Comparison of ENCODE assay signal across 10 cellular contexts in the genomic region with DNA sequence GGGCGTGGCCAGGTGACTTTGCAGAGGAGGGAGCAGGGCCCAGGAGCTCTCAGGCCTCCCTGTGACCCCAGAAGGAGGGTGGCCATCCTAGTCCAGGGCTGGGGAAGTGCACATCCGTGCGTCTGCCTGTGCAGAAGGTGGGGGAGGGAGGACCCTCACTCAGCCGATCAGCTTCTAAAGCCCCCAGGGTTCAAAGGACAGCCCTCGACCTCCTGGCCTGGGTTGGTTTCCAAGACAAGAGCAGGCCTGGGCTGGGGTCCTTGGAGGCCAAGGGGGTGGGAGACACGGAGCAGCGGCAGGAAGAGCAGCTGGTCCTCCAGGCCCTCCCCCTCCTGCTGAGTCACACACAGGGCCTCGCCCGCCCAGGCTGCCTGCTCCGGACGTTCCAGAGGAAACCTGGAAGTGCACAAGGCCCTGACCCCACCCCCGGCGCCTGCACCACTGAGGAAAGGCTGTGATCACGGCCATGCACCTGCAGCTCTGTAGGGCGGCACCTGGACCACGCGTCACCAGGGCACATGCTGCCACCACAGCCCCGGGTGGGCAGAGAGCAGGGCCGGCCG.
DNase-seq lines count a peak whose midpoint lies in the region; ATAC-seq, FAIRE-seq and TF ChIP-seq lines count a peak whose summit lies in the region.
"Had no signal": no experiment of that assay in that cellular context is flagged by ENCODE, and none has a peak within 500 bp of the region (broad histone marks: within the 10 kb centered on the region; RNA-seq: fewer than 3 reads in every experiment).

No MANE protein-coding gene starts in this region.

- H3K79me2 ChIP-seq in HepG2 (ENCODE audit: insufficient read depth, low read length), result no peaks in the 10 kb centered on the region

- POLR2A ChIA-PET in HepG2 (lab: Yijun Ruan, JAX), result no interaction called here

- in situ Hi-C loops in HepG2 (cut with HindIII; ENCODE audit: extremely low pct_ligation_motif_present, low pct_unique_long_range_greater_than_20kb), result no loop called here

- no peak overlapping the region; the same call in 1 of the 2 replicates for H3K9ac ChIP-seq in HepG2 (ENCODE audit: insufficient read depth, low read depth, low read length)

- no peaks in the 10 kb centered on the region for H3K36me3 ChIP-seq in HepG2 (replicated peaks in 1 of 2; ENCODE audit: control insufficient read depth in 1 of 2, insufficient read depth in 2 of 2, low read length in 2 of 2)

- H4K20me1 ChIP-seq in HepG2 (ENCODE audit: insufficient read depth, low read length), result no peaks in the 10 kb centered on the region

- no peak for TF ChIP-seq EP300 in HepG2 (IDR thresholded peaks at IDR 0.05; ENCODE audit: low read depth in 2 of 2, low read length in 2 of 2)
- no peak for TF ChIP-seq EP300 in HepG2 (CRISPR knock-in tag; IDR thresholded peaks at IDR 0.05; ENCODE audit: borderline replicate concordance)

- ATAC-seq in HepG2, result peak; percentile 81
- ATAC-seq in GM19023 (IDR thresholded peaks at IDR 0.05; ENCODE audit: unreplicated experiment), result no peak
- ATAC-seq: activated CD8-positive, alpha-beta T cell treated with anti-CD3 and anti-CD28 coated beads for 36 hours had no signal

- intact Hi-C loops in HepG2 (cut with micrococcal nuclease; ENCODE audit: unreplicated experiment), result no loop called here

- peak overlapping the region; percentile 87 for H3K4me2 ChIP-seq in HepG2 (ENCODE audit: low read depth, low read length)

- peak; percentile 81 for DNase-seq in AG08395 (ENCODE audit: low spot score)
- DNase-seq in M059J (ENCODE audit: low read depth), result peak; percentile 73
- peak; percentile 91 for DNase-seq in dermis blood vessel endothelial cell
- peak; percentile 50 for DNase-seq in HepG2 (ENCODE audit: low spot score)
- no peak for DNase-seq in effector CD4-positive, alpha-beta T cell
- no peak for DNase-seq in NCI-H2029 (lab: John Stamatoyannopoulos, UW)
- DNase-seq in superior temporal gyrus (ENCODE audit: extremely low spot score), result no peak
- DNase-seq: activated CD8-positive, alpha-beta T cell treated with anti-CD3 and anti-CD28 coated beads for 36 hours had no signal

- CTCF ChIA-PET in HepG2 (lab: Yijun Ruan, JAX; ENCODE audit: low intra/inter-chr PET ratio, low total read pairs), result no interaction called here

- H3K9me3 ChIP-seq in HepG2 (ENCODE audit: low read length), result peaks cover 11% of the 10 kb centered on the region; the same call in 1 of the 2 replicates

- TF ChIP-seq POLR2A in HepG2 (IDR thresholded peaks at IDR 0.05; ENCODE audit: insufficient read depth in 1 of 2, low read depth in 2 of 2, low read length in 2 of 2), result no peak

- WGBS in HepG2 (ENCODE audit: low lambda C conversion rate), result 47% methylated on average over 8 of the region's 20 CpGs

- no peak overlapping the region for H3K27ac ChIP-seq in HepG2 (ENCODE audit: extremely low read length, insufficient read depth, low read length)

- peak overlapping the region in 2 of 3 experiments; percentile 31 to 68; a peak in 2 of 6 replicates for H3K4me3 ChIP-seq in HepG2 (replicated peaks in 1 of 3; ENCODE audit: insufficient read depth in 1 of 3, low read depth in 2 of 3, low read length in 3 of 3)

- H2AFZ ChIP-seq in HepG2 (ENCODE audit: low read length), result no peak overlapping the region

- peaks cover 6 to 46% of the 10 kb centered on the region in 2 experiments; a peak in 4 of 5 replicates for H3K27me3 ChIP-seq in HepG2 (ENCODE audit: control insufficient read depth in 1 of 2, insufficient read depth in 2 of 2, low read length in 2 of 2)

- FAIRE-seq in HepG2 (lab: Jason Lieb, UNC), result no peak
- FAIRE-seq: GM18507 had no signal

- no TSS peak for BruUV-seq in HepG2 (replicated peaks; lab: Mats Ljungman, UMichigan)

- TF ChIP-seq CTCF in HepG2 (CRISPR knock-in tag; IDR thresholded peaks at IDR 0.05), result no peak

- peaks cover 29% of the 10 kb centered on the region for H3K4me1 ChIP-seq in HepG2 (ENCODE audit: insufficient read depth, low read length)

- TF ChIP-seq RAD21 in HepG2 (CRISPR knock-in tag; IDR thresholded peaks at IDR 0.05), result no peak

TF ChIP-seq in HepG2, 621 proteins besides CTCF, POLR2A, EP300 and RAD21 (continues in another document):
- TF ChIP-seq LRRFIP1 (CRISPR knock-in tag; conservative IDR thresholded peaks at IDR 0.05) (no peak), E2F5 (CRISPR knock-in tag; conservative IDR thresholded peaks at IDR 0.05) (no peak), HNRNPH1 (optimal IDR thresholded peaks at IDR 0.05; ENCODE audit: low read depth, low read length) (no peak), ZNF747 (CRISPR knock-in tag; IDR thresholded peaks at IDR 0.05; ENCODE audit: borderline replicate concordance) (no peak), ZUFSP (CRISPR knock-in tag; IDR thresholded peaks at IDR 0.05; ENCODE audit: borderline replicate concordance) (no peak), ZNF770 (CRISPR knock-in tag; IDR thresholded peaks at IDR 0.05) (no peak), ZFP90 (CRISPR knock-in tag; IDR thresholded peaks at IDR 0.05; ENCODE audit: borderline replicate concordance) (no peak), ZNF7 (CRISPR knock-in tag; IDR thresholded peaks at IDR 0.05) (no peak), ETV5 (CRISPR knock-in tag; IDR thresholded peaks at IDR 0.05; ENCODE audit: borderline replicate concordance) (peak; percentile 84), ZNF441 (CRISPR knock-in tag; IDR thresholded peaks at IDR 0.05; ENCODE audit: borderline replicate concordance) (0 out of 2 replicates have a peak, but pooled peaks have one; percentile 37), MTF2 (CRISPR knock-in tag; IDR thresholded peaks at IDR 0.05; ENCODE audit: borderline replicate concordance) (no peak), ELF3 (CRISPR knock-in tag; IDR thresholded peaks at IDR 0.05) (no peak)
- TF ChIP-seq, protein P1, sequence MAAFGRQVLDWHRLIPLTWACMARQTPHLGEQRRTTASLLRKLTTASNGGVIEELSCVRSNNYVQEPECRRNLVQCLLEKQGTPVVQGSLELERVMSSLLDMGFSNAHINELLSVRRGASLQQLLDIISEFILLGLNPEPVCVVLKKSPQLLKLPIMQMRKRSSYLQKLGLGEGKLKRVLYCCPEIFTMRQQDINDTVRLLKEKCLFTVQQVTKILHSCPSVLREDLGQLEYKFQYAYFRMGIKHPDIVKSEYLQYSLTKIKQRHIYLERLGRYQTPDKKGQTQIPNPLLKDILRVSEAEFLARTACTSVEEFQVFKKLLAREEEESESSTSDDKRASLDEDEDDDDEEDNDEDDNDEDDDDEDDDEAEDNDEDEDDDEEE (CRISPR knock-in tag; IDR thresholded peaks at IDR 0.05), result 0 out of 2 replicates have a peak, but pooled peaks have one; percentile 74

Comparison
In these comparisons a context has a peak if more than half of its experiments do, and no peak if none do; other contexts are left out.
1. DNase-seq: peak in AG08395 (single experiment), M059J (single experiment), dermis blood vessel endothelial cell (single experiment) and HepG2 (single experiment); none in effector CD4-positive, alpha-beta T cell (single experiment), NCI-H2029 (single experiment) and superior temporal gyrus (single experiment).